In the genomic region with DNA sequence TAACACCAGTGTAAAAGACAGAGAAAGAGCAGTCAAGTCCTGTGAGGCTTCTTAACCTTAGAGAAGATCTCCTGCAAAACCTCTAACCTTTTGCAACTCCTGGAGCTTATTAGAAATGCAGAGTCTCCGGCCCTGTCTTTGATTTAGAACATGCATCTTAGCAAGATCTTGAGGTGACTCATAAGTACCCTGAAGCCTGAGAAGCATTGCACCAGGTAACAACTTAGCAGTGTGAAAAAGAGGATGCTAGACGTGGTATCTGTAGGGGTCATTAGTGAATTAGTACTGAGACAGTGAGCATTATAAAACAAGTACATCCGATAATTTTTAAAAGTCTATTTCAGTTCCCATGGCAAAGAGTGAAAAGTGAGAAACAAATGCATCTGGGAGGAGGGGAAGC, we compare ENCODE assay signal across 1 cellular context.
TF ChIP-seq lines count a peak whose summit lies in the region.

No MANE protein-coding gene starts in this region.

TF ChIP-seq in WTC11, 78 proteins besides CTCF, POLR2A, EP300 and RAD21 (continued from another document):
- TF ChIP-seq E2F4 (CRISPR knock-in tag; IDR thresholded peaks at IDR 0.05; ENCODE audit: borderline replicate concordance, low read depth), result no peak
- no peak for TF ChIP-seq ZNF317 (CRISPR knock-in tag; IDR thresholded peaks at IDR 0.05; ENCODE audit: borderline replicate concordance, low read depth)
- no peak for TF ChIP-seq HMGXB4 (CRISPR knock-in tag; IDR thresholded peaks at IDR 0.05)
- no peak for TF ChIP-seq ZNF232 (CRISPR knock-in tag; IDR thresholded peaks at IDR 0.05)
- TF ChIP-seq ATF2 (CRISPR knock-in tag; IDR thresholded peaks at IDR 0.05; ENCODE audit: borderline replicate concordance, low read depth), result no peak
- TF ChIP-seq, protein P1, sequence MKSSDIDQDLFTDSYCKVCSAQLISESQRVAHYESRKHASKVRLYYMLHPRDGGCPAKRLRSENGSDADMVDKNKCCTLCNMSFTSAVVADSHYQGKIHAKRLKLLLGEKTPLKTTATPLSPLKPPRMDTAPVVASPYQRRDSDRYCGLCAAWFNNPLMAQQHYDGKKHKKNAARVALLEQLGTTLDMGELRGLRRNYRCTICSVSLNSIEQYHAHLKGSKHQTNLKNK (CRISPR knock-in tag; IDR thresholded peaks at IDR 0.05), result no peak
- no peak for TF ChIP-seq TCF7 (CRISPR knock-in tag; IDR thresholded peaks at IDR 0.05; ENCODE audit: low read depth)
- TF ChIP-seq ELF4 (CRISPR knock-in tag; IDR thresholded peaks at IDR 0.05; ENCODE audit: low read depth), result no peak
TF ChIP-seq in WTC11: peak in this region for 0.
